13 cellular contexts compared by ENCODE assay signal in the genomic region with DNA sequence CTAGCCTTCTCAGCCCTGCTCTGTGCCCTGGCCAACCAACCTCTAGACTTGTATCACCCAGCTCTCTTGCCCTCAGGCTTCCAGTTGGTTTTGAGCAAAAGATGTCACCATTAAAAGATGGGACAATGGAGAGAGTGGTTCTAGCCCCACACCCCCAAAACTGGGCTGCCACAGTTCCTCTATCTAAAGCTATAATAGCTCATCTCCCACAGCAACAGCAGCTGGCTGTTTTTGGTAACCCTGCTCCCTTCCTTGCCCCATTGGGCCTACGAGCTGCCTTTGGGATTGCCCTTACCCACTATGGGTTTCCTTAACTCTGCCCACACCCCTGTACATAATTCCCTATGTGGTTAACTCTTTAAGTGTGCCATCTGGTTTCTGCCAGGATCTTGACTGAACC. TPM values are rescaled to one million over a fixed set of nuclear protein-coding genes. Genes with fewer than 3 reads are reported as not detected.
A peak's percentile ranks its signal among the peaks of the same experiment; 100 is the strongest.
DNase-seq lines count a peak whose midpoint lies in the region; ATAC-seq and TF ChIP-seq lines count a peak whose summit lies in the region.
"Had no signal": no experiment of that assay in that cellular context is flagged by ENCODE, and none has a peak within 500 bp of the region (broad histone marks: within the 10 kb centered on the region; RNA-seq: fewer than 3 reads in every experiment).

No MANE protein-coding gene starts in this region.

- DNase-seq in OCI-LY7 (ENCODE audit: low spot score) (no peak), mesenteric fat pad (ENCODE audit: low spot score) (peak; percentile 65), upper lobe of right lung (no peak), GM13976 (ENCODE audit: low spot score) (no peak), NCI-H146 treated with DMSO at 0.1 percent for 48 hours (lab: John Stamatoyannopoulos, UW; ENCODE audit: unreplicated experiment) (no peak)
- DNase-seq: Caco-2; CD8-positive, alpha-beta T cell; DMS79; HCEC 1CT had no signal

- no peaks in the 10 kb centered on the region for H3K9me3 ChIP-seq in BLaER1
- no peaks in the 10 kb centered on the region for H3K9me3 ChIP-seq in HEK293 (ENCODE audit: control insufficient read depth, insufficient read depth, low read depth, low read length)
- H3K9me3 ChIP-seq in OCI-LY7 (ENCODE audit: low read length), result no peaks in the 10 kb centered on the region
- no peaks in the 10 kb centered on the region for H3K9me3 ChIP-seq in upper lobe of right lung
- H3K9me3 ChIP-seq: Caco-2 had no signal

- H3K9ac ChIP-seq in BLaER1, result no peak overlapping the region
- H3K9ac ChIP-seq: KMS-11 had no signal

- H4K20me1 ChIP-seq in BLaER1, result no peaks in the 10 kb centered on the region
- no peaks in the 10 kb centered on the region for H4K20me1 ChIP-seq in OCI-LY7 (ENCODE audit: insufficient read depth, low read length)

- no peaks in the 10 kb centered on the region for H3K79me2 ChIP-seq in OCI-LY7 (ENCODE audit: insufficient read depth, low read depth, low read length)

- intact Hi-C loops in OCI-LY7 (cut with micrococcal nuclease; ENCODE audit: unreplicated experiment) (no loop called here), upper lobe of right lung (cut with DNase I) (no loop called here)

- no peaks in the 10 kb centered on the region for H3K9me2 ChIP-seq in OCI-LY7 (ENCODE audit: insufficient read depth, low read length)

- H3K27me3 ChIP-seq in BLaER1, result no peaks in the 10 kb centered on the region
- H3K27me3 ChIP-seq in upper lobe of right lung, result no peaks in the 10 kb centered on the region

- ATAC-seq in upper lobe of right lung (no peak), GM19397 (IDR thresholded peaks at IDR 0.05; ENCODE audit: unreplicated experiment) (no peak)
- ATAC-seq: CD8-positive, alpha-beta T cell had no signal

- CTCF ChIA-PET in HEK293 (lab: Yijun Ruan, JAX), result interaction anchor here (0.6 to 1.2 kb wide), 4 partner anchors 9 to 258 kb away, joined by 3 read pairs; no protein-coding TSS in a partner anchor
- CTCF ChIA-PET in OCI-LY7 (lab: Charles Lee; ENCODE audit: unreplicated experiment), result interaction anchor here (0.6 kb wide), 1 partner anchor 419 kb away, joined by 3 read pairs; a partner anchor contains a TSS

- H3K36me3 ChIP-seq in BLaER1 (no peaks in the 10 kb centered on the region), HEK293 (ENCODE audit: control insufficient read depth in 2 of 2, insufficient read depth in 1 of 2, low read length in 2 of 2) (no peaks in the 10 kb centered on the region), OCI-LY7 (ENCODE audit: insufficient read depth, low read length) (no peaks in the 10 kb centered on the region), upper lobe of right lung (no peaks in the 10 kb centered on the region)

- H3K27ac ChIP-seq in BLaER1, result peak overlapping the region; percentile 66
- H3K27ac ChIP-seq in HEK293 (ENCODE audit: extremely low read depth, low read depth, low read length), result no peak overlapping the region
- no peak overlapping the region for H3K27ac ChIP-seq in OCI-LY7 (ENCODE audit: low read depth, low read length, poor library complexity, severe bottlenecking)
- H3K27ac ChIP-seq in upper lobe of right lung, result no peak overlapping the region
- H3K27ac ChIP-seq: KMS-11 had no signal

- no peak for TF ChIP-seq CTCF in HEK293 (tag by site-specific recombination; IDR thresholded peaks at IDR 0.05)
- no peak for TF ChIP-seq CTCF in OCI-LY7 (conservative IDR thresholded peaks at IDR 0.05; ENCODE audit: low read length)
- no peak for TF ChIP-seq CTCF in upper lobe of right lung (IDR thresholded peaks at IDR 0.05)
- no peak for TF ChIP-seq CTCF in GM13976 (IDR thresholded peaks at IDR 0.05; ENCODE audit: borderline replicate concordance, control extremely low read depth, extremely low read depth, insufficient read depth, missing control alignments)

- in situ Hi-C loops in GM13976 (cut with MboI; ENCODE audit: low sequenced_read_pairs, unreplicated experiment), result no loop called here

- POLR2A ChIA-PET in HEK293 (lab: Yijun Ruan, JAX), result no interaction called here
- POLR2A ChIA-PET in OCI-LY7 (lab: Charles Lee), result interaction anchor here (0.6 to 1.1 kb wide), 4 partner anchors 22 to 40 kb away, joined by 3 read pairs; no protein-coding TSS in a partner anchor

- BruUV-seq in OCI-LY7 (replicated peaks; lab: Mats Ljungman, UMichigan), result no TSS peak

- no peak overlapping the region for H3K4me3 ChIP-seq in BLaER1
- no peak overlapping the region for H3K4me3 ChIP-seq in HEK293 (ENCODE audit: low read depth, low read length)
- no peak overlapping the region for H3K4me3 ChIP-seq in OCI-LY7 (ENCODE audit: low read depth, low read length, poor library complexity, severe bottlenecking)
- H3K4me3 ChIP-seq in upper lobe of right lung, result no peak overlapping the region

- H2AFZ ChIP-seq in OCI-LY7 (ENCODE audit: low read length), result peak overlapping the region; percentile 20; the same call in 1 of the 2 replicates

- H3K4me1 ChIP-seq in BLaER1, result peaks cover 92% of the 10 kb centered on the region
- no peaks in the 10 kb centered on the region for H3K4me1 ChIP-seq in HEK293 (ENCODE audit: control insufficient read depth, insufficient read depth, low read length)
- H3K4me1 ChIP-seq in OCI-LY7 (ENCODE audit: insufficient read depth, low read length, poor library complexity, severe bottlenecking), result peaks cover 30% of the 10 kb centered on the region
- no peaks in the 10 kb centered on the region for H3K4me1 ChIP-seq in upper lobe of right lung

- H3K4me2 ChIP-seq in BLaER1, result peak overlapping the region; percentile 57
- no peak overlapping the region for H3K4me2 ChIP-seq in OCI-LY7 (ENCODE audit: low read length)
- H3K4me2 ChIP-seq: KMS-11 had no signal

TF ChIP-seq in HEK293, 187 proteins besides CTCF, POLR2A, EP300 and RAD21:
- TF ChIP-seq, protein P1, sequence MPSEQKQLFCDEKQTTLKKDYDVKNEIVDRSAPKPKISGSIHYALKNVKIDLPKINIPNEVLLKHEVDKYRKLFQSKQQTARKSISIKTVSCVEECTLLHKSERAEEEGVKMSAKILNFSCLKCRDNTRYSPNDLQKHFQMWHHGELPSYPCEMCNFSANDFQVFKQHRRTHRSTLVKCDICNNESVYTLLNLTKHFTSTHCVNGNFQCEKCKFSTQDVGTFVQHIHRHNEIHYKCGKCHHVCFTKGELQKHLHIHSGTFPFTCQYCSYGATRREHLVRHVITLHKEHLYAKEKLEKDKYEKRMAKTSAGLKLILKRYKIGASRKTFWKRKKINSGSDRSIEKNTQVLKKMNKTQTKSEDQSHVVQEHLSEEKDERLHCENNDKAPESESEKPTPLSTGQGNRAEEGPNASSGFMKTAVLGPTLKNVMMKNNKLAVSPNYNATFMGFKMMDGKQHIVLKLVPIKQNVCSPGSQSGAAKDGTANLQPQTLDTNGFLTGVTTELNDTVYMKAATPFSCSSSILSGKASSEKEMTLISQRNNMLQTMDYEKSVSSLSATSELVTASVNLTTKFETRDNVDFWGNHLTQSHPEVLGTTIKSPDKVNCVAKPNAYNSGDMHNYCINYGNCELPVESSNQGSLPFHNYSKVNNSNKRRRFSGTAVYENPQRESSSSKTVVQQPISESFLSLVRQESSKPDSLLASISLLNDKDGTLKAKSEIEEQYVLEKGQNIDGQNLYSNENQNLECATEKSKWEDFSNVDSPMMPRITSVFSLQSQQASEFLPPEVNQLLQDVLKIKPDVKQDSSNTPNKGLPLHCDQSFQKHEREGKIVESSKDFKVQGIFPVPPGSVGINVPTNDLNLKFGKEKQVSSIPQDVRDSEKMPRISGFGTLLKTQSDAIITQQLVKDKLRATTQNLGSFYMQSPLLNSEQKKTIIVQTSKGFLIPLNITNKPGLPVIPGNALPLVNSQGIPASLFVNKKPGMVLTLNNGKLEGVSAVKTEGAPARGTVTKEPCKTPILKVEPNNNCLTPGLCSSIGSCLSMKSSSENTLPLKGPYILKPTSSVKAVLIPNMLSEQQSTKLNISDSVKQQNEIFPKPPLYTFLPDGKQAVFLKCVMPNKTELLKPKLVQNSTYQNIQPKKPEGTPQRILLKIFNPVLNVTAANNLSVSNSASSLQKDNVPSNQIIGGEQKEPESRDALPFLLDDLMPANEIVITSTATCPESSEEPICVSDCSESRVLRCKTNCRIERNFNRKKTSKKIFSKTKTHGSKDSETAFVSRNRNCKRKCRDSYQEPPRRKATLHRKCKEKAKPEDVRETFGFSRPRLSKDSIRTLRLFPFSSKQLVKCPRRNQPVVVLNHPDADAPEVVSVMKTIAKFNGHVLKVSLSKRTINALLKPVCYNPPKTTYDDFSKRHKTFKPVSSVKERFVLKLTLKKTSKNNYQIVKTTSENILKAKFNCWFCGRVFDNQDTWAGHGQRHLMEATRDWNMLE (tag by site-specific recombination; conservative IDR thresholded peaks at IDR 0.05; ENCODE audit: low read depth), result no peak
- TF ChIP-seq ZNF426 (tag by site-specific recombination; IDR thresholded peaks at IDR 0.05), result no peak
- no peak for TF ChIP-seq ZNF707 (tag by site-specific recombination; IDR thresholded peaks at IDR 0.05)
- TF ChIP-seq HOXD13 (CRISPR knock-in tag; IDR thresholded peaks at IDR 0.05; ENCODE audit: borderline replicate concordance), result no peak
- 0 out of 2 replicates have a peak, but pooled peaks have one; percentile 2 for TF ChIP-seq SCRT2 (tag by site-specific recombination; IDR thresholded peaks at IDR 0.05)

RNA-seq across cellular contexts. Expression of a gene that starts 7.6 kb away (rescaled TPM):
- total RNA-seq in OCI-LY7 (2014; rRNA removed; shearing (Covaris generic)), result 316 and 557 TPM in 2 replicates
- total RNA-seq in OCI-LY7 (2022) (498 and 539 TPM in 2 replicates), mesenteric fat pad (214 TPM), upper lobe of right lung (169 TPM)

RNA-seq across cellular contexts. Expression of a gene that starts 39.3 kb away (rescaled TPM):
- total RNA-seq in OCI-LY7 (2014; rRNA removed; shearing (Covaris generic)), result 22.4 and 29.4 TPM in 2 replicates
- total RNA-seq in OCI-LY7 (2022) (42.5 and 46.5 TPM in 2 replicates), mesenteric fat pad (31.2 TPM), upper lobe of right lung (27.8 TPM)
